In the genomic region with DNA sequence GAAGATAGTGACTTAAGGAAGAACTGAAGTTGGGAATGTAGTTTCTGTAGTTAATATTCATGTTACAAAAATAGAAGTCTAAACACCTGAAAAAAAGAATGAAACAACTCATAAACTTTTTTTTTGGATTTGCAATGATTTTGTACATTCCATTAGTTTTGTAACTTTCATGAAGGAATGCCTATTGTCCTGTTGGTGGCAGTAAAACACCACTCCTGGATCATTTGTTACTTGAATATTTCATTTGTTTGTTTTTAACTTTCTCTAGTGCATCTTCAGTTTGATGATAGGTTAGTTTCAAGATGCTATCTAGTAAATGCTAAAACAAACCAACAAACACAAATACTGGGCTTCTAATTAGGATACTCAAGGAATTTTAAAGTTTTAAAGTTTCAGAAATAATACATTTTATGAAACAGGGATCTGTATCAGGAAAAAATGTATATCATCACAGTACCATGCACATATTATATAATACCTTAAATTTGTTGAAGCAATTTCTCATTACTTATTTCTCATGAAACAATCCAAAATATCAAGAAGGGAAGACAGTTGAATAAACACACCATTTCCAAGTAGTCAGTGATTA, we compare ENCODE assay signal across 8 cellular contexts.
DNase-seq lines count a peak whose midpoint lies in the region; ATAC-seq and TF ChIP-seq lines count a peak whose summit lies in the region.

No MANE protein-coding gene starts in this region.

- intact Hi-C loops in testis (cut with DNase I; ENCODE audit: low total_unique reads), result loop anchor here (10.0 kb wide), 1 partner anchor 215 kb away; no protein-coding TSS in a partner anchor

- H3K27me3 ChIP-seq in testis, result no peaks in the 10 kb centered on the region

- H3K36me3 ChIP-seq in testis (ENCODE audit: low read depth, missing control alignments), result no peaks in the 10 kb centered on the region

- H3K4me3 ChIP-seq in testis, result no peak overlapping the region

- TF ChIP-seq CTCF in GM13977 (IDR thresholded peaks at IDR 0.05; ENCODE audit: extremely low read depth, insufficient read depth, missing control alignments) (peak; percentile 57), testis (IDR thresholded peaks at IDR 0.05) (peak; percentile 40 to 61 (median 57))

- no peaks in the 10 kb centered on the region for H3K4me1 ChIP-seq in testis

- H3K27ac ChIP-seq in testis, result no peak overlapping the region

- peak; percentile 54 for DNase-seq in AG20443 (ENCODE audit: low spot score)
- peak; percentile 26 for DNase-seq in GM13977 (ENCODE audit: low spot score)
- DNase-seq in NCI-H2227 (lab: John Stamatoyannopoulos, UW; ENCODE audit: unreplicated experiment), result peak; percentile 61
- peak; percentile 65 for DNase-seq in astrocyte of the hippocampus (ENCODE audit: low read depth, low spot score)
- peak; percentile 88 for DNase-seq in inferior parietal cortex (ENCODE audit: extremely low spot score)
- no peak for DNase-seq in testis
- no peak for DNase-seq in GM19240 (ENCODE audit: insufficient read length, low spot score)

- no peak for ATAC-seq in GM19463 (IDR thresholded peaks at IDR 0.05; ENCODE audit: unreplicated experiment)

- in situ Hi-C loops in GM13977 (cut with MboI; ENCODE audit: low pct_unique_long_range_greater_than_20kb, low sequenced_read_pairs, unreplicated experiment), result loop anchor here (10.0 kb wide), 1 partner anchor 225 kb away; a partner anchor contains a TSS

- no peaks in the 10 kb centered on the region for H3K9me3 ChIP-seq in testis

- TF ChIP-seq POLR2A in testis (IDR thresholded peaks at IDR 0.05), result no peak

Comparison
In these comparisons a context has a peak if more than half of its experiments do, and no peak if none do; other contexts are left out.
1. DNase-seq: peak in AG20443 (single experiment), GM13977 (single experiment), NCI-H2227 (single experiment), astrocyte of the hippocampus (single experiment) and inferior parietal cortex (single experiment); none in testis (single experiment) and GM19240 (single experiment).